Comparison of ENCODE assay signal across 1 cellular context in the genomic region with DNA sequence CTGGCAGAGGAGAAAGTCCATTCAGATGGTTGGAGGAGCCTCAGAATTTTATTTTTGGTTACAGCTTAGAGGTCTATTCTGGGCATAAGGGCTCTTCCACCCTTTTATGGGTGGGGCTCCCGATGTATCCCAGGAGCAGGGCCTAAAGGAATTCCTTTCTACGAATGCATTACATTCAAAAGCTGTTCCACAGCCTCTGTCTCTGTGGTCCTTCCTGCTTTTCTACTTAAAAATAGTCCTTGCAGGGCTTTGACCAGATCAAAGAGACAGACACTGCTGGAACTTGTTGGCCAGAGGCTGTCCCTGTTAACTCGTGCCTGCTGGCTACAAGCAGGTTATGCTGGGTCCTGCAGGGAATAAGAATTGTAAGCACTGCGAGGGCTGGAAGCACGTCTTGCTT.
TF ChIP-seq lines count a peak whose summit lies in the region.

No MANE protein-coding gene starts in this region.

TF ChIP-seq in WTC11, 78 proteins besides CTCF, POLR2A, EP300 and RAD21 (continued from another document):
- TF ChIP-seq, protein P1, sequence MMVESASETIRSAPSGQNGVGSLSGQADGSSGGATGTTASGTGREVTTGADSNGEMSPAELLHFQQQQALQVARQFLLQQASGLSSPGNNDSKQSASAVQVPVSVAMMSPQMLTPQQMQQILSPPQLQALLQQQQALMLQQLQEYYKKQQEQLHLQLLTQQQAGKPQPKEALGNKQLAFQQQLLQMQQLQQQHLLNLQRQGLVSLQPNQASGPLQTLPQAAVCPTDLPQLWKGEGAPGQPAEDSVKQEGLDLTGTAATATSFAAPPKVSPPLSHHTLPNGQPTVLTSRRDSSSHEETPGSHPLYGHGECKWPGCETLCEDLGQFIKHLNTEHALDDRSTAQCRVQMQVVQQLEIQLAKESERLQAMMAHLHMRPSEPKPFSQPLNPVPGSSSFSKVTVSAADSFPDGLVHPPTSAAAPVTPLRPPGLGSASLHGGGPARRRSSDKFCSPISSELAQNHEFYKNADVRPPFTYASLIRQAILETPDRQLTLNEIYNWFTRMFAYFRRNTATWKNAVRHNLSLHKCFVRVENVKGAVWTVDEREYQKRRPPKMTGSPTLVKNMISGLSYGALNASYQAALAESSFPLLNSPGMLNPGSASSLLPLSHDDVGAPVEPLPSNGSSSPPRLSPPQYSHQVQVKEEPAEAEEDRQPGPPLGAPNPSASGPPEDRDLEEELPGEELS (CRISPR knock-in tag; IDR thresholded peaks at IDR 0.05): no peak
- TF ChIP-seq, protein P2, sequence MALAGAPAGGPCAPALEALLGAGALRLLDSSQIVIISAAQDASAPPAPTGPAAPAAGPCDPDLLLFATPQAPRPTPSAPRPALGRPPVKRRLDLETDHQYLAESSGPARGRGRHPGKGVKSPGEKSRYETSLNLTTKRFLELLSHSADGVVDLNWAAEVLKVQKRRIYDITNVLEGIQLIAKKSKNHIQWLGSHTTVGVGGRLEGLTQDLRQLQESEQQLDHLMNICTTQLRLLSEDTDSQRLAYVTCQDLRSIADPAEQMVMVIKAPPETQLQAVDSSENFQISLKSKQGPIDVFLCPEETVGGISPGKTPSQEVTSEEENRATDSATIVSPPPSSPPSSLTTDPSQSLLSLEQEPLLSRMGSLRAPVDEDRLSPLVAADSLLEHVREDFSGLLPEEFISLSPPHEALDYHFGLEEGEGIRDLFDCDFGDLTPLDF (CRISPR knock-in tag; IDR thresholded peaks at IDR 0.05): no peak
- no peak for TF ChIP-seq TP53 (CRISPR knock-in tag; IDR thresholded peaks at IDR 0.05)
- no peak for TF ChIP-seq ESRRA (CRISPR knock-in tag; IDR thresholded peaks at IDR 0.05; ENCODE audit: borderline replicate concordance)
- TF ChIP-seq, protein P3, sequence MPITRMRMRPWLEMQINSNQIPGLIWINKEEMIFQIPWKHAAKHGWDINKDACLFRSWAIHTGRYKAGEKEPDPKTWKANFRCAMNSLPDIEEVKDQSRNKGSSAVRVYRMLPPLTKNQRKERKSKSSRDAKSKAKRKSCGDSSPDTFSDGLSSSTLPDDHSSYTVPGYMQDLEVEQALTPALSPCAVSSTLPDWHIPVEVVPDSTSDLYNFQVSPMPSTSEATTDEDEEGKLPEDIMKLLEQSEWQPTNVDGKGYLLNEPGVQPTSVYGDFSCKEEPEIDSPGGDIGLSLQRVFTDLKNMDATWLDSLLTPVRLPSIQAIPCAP (CRISPR knock-in tag; IDR thresholded peaks at IDR 0.05): no peak
- TF ChIP-seq, protein P4, sequence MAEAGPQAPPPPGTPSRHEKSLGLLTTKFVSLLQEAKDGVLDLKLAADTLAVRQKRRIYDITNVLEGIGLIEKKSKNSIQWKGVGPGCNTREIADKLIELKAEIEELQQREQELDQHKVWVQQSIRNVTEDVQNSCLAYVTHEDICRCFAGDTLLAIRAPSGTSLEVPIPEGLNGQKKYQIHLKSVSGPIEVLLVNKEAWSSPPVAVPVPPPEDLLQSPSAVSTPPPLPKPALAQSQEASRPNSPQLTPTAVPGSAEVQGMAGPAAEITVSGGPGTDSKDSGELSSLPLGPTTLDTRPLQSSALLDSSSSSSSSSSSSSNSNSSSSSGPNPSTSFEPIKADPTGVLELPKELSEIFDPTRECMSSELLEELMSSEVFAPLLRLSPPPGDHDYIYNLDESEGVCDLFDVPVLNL (CRISPR knock-in tag; IDR thresholded peaks at IDR 0.05; ENCODE audit: borderline replicate concordance, low read depth): no peak
- TF ChIP-seq, protein P5, sequence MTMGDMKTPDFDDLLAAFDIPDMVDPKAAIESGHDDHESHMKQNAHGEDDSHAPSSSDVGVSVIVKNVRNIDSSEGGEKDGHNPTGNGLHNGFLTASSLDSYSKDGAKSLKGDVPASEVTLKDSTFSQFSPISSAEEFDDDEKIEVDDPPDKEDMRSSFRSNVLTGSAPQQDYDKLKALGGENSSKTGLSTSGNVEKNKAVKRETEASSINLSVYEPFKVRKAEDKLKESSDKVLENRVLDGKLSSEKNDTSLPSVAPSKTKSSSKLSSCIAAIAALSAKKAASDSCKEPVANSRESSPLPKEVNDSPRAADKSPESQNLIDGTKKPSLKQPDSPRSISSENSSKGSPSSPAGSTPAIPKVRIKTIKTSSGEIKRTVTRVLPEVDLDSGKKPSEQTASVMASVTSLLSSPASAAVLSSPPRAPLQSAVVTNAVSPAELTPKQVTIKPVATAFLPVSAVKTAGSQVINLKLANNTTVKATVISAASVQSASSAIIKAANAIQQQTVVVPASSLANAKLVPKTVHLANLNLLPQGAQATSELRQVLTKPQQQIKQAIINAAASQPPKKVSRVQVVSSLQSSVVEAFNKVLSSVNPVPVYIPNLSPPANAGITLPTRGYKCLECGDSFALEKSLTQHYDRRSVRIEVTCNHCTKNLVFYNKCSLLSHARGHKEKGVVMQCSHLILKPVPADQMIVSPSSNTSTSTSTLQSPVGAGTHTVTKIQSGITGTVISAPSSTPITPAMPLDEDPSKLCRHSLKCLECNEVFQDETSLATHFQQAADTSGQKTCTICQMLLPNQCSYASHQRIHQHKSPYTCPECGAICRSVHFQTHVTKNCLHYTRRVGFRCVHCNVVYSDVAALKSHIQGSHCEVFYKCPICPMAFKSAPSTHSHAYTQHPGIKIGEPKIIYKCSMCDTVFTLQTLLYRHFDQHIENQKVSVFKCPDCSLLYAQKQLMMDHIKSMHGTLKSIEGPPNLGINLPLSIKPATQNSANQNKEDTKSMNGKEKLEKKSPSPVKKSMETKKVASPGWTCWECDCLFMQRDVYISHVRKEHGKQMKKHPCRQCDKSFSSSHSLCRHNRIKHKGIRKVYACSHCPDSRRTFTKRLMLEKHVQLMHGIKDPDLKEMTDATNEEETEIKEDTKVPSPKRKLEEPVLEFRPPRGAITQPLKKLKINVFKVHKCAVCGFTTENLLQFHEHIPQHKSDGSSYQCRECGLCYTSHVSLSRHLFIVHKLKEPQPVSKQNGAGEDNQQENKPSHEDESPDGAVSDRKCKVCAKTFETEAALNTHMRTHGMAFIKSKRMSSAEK (CRISPR knock-in tag; IDR thresholded peaks at IDR 0.05; ENCODE audit: borderline replicate concordance): no peak
- no peak for TF ChIP-seq ETV6 (CRISPR knock-in tag; IDR thresholded peaks at IDR 0.05)
- TF ChIP-seq CREM (CRISPR knock-in tag; IDR thresholded peaks at IDR 0.05): no peak
- no peak for TF ChIP-seq ZNF263 (CRISPR knock-in tag; IDR thresholded peaks at IDR 0.05; ENCODE audit: low read depth)
- TF ChIP-seq, protein P6, sequence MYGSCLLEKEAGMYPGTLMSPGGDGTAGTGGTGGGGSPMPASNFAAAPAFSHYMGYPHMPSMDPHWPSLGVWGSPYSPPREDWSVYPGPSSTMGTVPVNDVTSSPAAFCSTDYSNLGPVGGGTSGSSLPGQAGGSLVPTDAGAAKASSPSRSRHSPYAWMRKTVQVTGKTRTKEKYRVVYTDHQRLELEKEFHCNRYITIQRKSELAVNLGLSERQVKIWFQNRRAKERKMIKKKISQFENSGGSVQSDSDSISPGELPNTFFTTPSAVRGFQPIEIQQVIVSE (CRISPR knock-in tag; IDR thresholded peaks at IDR 0.05; ENCODE audit: borderline replicate concordance): no peak
- TF ChIP-seq ZNF232 (CRISPR knock-in tag; IDR thresholded peaks at IDR 0.05): no peak
- TF ChIP-seq, protein P7, sequence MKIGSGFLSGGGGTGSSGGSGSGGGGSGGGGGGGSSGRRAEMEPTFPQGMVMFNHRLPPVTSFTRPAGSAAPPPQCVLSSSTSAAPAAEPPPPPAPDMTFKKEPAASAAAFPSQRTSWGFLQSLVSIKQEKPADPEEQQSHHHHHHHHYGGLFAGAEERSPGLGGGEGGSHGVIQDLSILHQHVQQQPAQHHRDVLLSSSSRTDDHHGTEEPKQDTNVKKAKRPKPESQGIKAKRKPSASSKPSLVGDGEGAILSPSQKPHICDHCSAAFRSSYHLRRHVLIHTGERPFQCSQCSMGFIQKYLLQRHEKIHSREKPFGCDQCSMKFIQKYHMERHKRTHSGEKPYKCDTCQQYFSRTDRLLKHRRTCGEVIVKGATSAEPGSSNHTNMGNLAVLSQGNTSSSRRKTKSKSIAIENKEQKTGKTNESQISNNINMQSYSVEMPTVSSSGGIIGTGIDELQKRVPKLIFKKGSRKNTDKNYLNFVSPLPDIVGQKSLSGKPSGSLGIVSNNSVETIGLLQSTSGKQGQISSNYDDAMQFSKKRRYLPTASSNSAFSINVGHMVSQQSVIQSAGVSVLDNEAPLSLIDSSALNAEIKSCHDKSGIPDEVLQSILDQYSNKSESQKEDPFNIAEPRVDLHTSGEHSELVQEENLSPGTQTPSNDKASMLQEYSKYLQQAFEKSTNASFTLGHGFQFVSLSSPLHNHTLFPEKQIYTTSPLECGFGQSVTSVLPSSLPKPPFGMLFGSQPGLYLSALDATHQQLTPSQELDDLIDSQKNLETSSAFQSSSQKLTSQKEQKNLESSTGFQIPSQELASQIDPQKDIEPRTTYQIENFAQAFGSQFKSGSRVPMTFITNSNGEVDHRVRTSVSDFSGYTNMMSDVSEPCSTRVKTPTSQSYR (CRISPR knock-in tag; IDR thresholded peaks at IDR 0.05): no peak
- TF ChIP-seq TEAD1 (CRISPR knock-in tag; IDR thresholded peaks at IDR 0.05): no peak
- TF ChIP-seq ZNF121 (CRISPR knock-in tag; IDR thresholded peaks at IDR 0.05): no peak
- TF ChIP-seq GTF2I (CRISPR knock-in tag; conservative IDR thresholded peaks at IDR 0.05): no peak
- no peak for TF ChIP-seq NR2C2 (CRISPR knock-in tag; IDR thresholded peaks at IDR 0.05)
